Comparison of ENCODE assay signal across 1 cellular context in the genomic region with DNA sequence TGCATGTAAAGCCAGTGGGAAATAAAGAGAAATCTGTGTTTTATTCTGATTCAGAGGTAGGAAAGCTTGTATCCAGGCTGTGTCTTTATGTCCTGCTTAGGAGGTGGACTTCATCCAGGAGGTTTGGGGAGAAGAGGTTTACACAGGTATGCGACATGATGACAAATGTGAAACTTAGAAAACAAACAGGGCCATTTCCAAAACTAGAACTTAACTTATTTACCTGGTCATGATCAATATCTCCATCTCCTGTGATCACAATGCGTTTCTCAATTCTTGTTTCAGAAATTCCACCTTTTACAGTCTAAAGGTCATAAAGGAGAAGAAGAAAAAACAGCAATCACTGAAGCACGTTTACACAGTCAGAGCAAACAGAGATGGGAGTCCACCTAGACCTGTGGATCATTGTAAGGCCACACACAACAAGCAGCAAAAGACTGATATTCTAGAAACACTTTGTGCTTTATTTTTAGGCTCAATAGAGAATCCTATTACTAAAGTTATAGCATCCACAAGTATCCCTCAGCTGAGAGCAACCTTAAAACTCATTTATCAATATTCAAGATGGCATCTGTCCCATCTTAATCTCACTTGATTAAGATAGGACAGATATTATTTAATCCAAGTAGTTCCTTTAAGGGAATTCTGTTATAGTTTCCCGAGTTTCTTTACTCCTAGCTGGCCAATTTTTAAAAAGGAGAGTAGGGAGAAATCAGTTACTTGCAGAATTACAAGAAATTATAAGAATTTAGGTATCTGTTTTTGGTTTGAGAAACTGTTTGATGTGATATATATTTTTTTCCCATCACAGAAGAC.
TF ChIP-seq lines count a peak whose summit lies in the region.

No MANE protein-coding gene starts in this region.

TF ChIP-seq in HepG2, 621 proteins besides CTCF, POLR2A, EP300 and RAD21 (continued from another document and continues in another):
- TF ChIP-seq, protein P1, sequence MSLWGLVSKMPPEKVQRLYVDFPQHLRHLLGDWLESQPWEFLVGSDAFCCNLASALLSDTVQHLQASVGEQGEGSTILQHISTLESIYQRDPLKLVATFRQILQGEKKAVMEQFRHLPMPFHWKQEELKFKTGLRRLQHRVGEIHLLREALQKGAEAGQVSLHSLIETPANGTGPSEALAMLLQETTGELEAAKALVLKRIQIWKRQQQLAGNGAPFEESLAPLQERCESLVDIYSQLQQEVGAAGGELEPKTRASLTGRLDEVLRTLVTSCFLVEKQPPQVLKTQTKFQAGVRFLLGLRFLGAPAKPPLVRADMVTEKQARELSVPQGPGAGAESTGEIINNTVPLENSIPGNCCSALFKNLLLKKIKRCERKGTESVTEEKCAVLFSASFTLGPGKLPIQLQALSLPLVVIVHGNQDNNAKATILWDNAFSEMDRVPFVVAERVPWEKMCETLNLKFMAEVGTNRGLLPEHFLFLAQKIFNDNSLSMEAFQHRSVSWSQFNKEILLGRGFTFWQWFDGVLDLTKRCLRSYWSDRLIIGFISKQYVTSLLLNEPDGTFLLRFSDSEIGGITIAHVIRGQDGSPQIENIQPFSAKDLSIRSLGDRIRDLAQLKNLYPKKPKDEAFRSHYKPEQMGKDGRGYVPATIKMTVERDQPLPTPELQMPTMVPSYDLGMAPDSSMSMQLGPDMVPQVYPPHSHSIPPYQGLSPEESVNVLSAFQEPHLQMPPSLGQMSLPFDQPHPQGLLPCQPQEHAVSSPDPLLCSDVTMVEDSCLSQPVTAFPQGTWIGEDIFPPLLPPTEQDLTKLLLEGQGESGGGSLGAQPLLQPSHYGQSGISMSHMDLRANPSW (CRISPR knock-in tag; IDR thresholded peaks at IDR 0.05; ENCODE audit: borderline replicate concordance) = peak; percentile 98
- TF ChIP-seq TBP (CRISPR knock-in tag; IDR thresholded peaks at IDR 0.05) = no peak
- no peak for TF ChIP-seq KLF15 (CRISPR knock-in tag; IDR thresholded peaks at IDR 0.05; ENCODE audit: borderline replicate concordance)
- TF ChIP-seq HNRNPH1 (optimal IDR thresholded peaks at IDR 0.05; ENCODE audit: low read depth, low read length) = no peak
- peak; percentile 62; the same call in 1 of the 2 replicates for TF ChIP-seq ZNF460 (CRISPR knock-in tag; IDR thresholded peaks at IDR 0.05; ENCODE audit: borderline replicate concordance)
- TF ChIP-seq GATAD1 (CRISPR knock-in tag; IDR thresholded peaks at IDR 0.05) = peak; percentile 69
- peak; percentile 54 for TF ChIP-seq ZNF703 (CRISPR knock-in tag; IDR thresholded peaks at IDR 0.05; ENCODE audit: borderline replicate concordance)
- TF ChIP-seq NCOA1 (CRISPR knock-in tag; IDR thresholded peaks at IDR 0.05) = peak; percentile 98; the same call in 1 of the 2 replicates
- TF ChIP-seq BRCA1 (CRISPR knock-in tag; IDR thresholded peaks at IDR 0.05) = 0 out of 2 replicates have a peak, but pooled peaks have one; percentile 75
- no peak for TF ChIP-seq ZNF274 (CRISPR knock-in tag; IDR thresholded peaks at IDR 0.05)
- TF ChIP-seq SAFB2 (CRISPR knock-in tag; IDR thresholded peaks at IDR 0.05; ENCODE audit: borderline replicate concordance, low read depth) = no peak
- TF ChIP-seq ZFP41 (CRISPR knock-in tag; IDR thresholded peaks at IDR 0.05; ENCODE audit: borderline replicate concordance) = no peak
- TF ChIP-seq, protein P2, sequence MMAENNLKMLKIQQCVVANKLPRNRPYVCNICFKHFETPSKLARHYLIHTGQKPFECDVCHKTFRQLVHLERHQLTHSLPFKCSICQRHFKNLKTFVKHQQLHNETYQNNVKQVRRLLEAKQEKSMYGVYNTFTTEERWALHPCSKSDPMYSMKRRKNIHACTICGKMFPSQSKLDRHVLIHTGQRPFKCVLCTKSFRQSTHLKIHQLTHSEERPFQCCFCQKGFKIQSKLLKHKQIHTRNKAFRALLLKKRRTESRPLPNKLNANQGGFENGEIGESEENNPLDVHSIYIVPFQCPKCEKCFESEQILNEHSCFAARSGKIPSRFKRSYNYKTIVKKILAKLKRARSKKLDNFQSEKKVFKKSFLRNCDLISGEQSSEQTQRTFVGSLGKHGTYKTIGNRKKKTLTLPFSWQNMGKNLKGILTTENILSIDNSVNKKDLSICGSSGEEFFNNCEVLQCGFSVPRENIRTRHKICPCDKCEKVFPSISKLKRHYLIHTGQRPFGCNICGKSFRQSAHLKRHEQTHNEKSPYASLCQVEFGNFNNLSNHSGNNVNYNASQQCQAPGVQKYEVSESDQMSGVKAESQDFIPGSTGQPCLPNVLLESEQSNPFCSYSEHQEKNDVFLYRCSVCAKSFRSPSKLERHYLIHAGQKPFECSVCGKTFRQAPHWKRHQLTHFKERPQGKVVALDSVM (CRISPR knock-in tag; IDR thresholded peaks at IDR 0.05) = 0 out of 2 replicates have a peak, but pooled peaks have one; percentile 51
- TF ChIP-seq, protein P3, sequence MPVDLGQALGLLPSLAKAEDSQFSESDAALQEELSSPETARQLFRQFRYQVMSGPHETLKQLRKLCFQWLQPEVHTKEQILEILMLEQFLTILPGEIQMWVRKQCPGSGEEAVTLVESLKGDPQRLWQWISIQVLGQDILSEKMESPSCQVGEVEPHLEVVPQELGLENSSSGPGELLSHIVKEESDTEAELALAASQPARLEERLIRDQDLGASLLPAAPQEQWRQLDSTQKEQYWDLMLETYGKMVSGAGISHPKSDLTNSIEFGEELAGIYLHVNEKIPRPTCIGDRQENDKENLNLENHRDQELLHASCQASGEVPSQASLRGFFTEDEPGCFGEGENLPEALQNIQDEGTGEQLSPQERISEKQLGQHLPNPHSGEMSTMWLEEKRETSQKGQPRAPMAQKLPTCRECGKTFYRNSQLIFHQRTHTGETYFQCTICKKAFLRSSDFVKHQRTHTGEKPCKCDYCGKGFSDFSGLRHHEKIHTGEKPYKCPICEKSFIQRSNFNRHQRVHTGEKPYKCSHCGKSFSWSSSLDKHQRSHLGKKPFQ (CRISPR knock-in tag; IDR thresholded peaks at IDR 0.05; ENCODE audit: insufficient replicate concordance) = no peak
- TF ChIP-seq, protein P4, sequence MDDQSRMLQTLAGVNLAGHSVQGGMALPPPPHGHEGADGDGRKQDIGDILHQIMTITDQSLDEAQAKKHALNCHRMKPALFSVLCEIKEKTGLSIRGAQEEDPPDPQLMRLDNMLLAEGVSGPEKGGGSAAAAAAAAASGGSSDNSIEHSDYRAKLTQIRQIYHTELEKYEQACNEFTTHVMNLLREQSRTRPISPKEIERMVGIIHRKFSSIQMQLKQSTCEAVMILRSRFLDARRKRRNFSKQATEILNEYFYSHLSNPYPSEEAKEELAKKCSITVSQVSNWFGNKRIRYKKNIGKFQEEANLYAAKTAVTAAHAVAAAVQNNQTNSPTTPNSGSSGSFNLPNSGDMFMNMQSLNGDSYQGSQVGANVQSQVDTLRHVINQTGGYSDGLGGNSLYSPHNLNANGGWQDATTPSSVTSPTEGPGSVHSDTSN (CRISPR knock-in tag; IDR thresholded peaks at IDR 0.05; ENCODE audit: borderline replicate concordance) = no peak
- no peak for TF ChIP-seq ZNF776 (CRISPR knock-in tag; IDR thresholded peaks at IDR 0.05)
- TF ChIP-seq POLR2AphosphoS5 (IDR thresholded peaks at IDR 0.05; ENCODE audit: low read depth, low read length) = 0 out of 2 replicates have a peak, but pooled peaks have one; percentile 36
- no peak for TF ChIP-seq SRY (CRISPR knock-in tag; IDR thresholded peaks at IDR 0.05)
- TF ChIP-seq, protein P5, sequence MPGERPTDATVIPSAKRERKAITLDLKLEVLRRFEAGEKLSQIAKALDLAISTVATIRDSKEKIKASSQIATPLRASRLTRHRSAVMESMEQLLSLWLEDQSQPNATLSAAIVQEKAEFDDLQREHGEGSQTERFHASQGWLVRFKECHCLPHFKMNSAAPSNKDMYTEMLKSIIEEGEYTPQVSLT (CRISPR knock-in tag; IDR thresholded peaks at IDR 0.05; ENCODE audit: borderline replicate concordance, low read depth) = no peak
- peak; percentile 96 for TF ChIP-seq FOXA1 (IDR thresholded peaks at IDR 0.05)
- TF ChIP-seq FOXA1 (CRISPR knock-in tag; IDR thresholded peaks at IDR 0.05) = peak; percentile 96
- TF ChIP-seq KLF9 (CRISPR knock-in tag; IDR thresholded peaks at IDR 0.05; ENCODE audit: low read depth) = peak; percentile 73; the same call in 1 of the 2 replicates
- TF ChIP-seq PHB2 (IDR thresholded peaks at IDR 0.05; ENCODE audit: partially characterized antibody) = no peak
- no peak for TF ChIP-seq TBL1XR1 (IDR thresholded peaks at IDR 0.05; ENCODE audit: borderline replicate concordance, low read length, partially characterized antibody)
- TF ChIP-seq ZFP37 (CRISPR knock-in tag; IDR thresholded peaks at IDR 0.05; ENCODE audit: borderline replicate concordance) = no peak
- TF ChIP-seq, protein P6, sequence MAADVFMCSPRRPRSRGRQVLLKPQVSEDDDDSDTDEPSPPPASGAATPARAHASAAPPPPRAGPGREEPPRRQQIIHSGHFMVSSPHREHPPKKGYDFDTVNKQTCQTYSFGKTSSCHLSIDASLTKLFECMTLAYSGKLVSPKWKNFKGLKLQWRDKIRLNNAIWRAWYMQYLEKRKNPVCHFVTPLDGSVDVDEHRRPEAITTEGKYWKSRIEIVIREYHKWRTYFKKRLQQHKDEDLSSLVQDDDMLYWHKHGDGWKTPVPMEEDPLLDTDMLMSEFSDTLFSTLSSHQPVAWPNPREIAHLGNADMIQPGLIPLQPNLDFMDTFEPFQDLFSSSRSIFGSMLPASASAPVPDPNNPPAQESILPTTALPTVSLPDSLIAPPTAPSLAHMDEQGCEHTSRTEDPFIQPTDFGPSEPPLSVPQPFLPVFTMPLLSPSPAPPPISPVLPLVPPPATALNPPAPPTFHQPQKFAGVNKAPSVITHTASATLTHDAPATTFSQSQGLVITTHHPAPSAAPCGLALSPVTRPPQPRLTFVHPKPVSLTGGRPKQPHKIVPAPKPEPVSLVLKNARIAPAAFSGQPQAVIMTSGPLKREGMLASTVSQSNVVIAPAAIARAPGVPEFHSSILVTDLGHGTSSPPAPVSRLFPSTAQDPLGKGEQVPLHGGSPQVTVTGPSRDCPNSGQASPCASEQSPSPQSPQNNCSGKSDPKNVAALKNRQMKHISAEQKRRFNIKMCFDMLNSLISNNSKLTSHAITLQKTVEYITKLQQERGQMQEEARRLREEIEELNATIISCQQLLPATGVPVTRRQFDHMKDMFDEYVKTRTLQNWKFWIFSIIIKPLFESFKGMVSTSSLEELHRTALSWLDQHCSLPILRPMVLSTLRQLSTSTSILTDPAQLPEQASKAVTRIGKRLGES (CRISPR knock-in tag; IDR thresholded peaks at IDR 0.05; ENCODE audit: borderline replicate concordance) = no peak
- no peak; the same call in 1 of the 2 replicates for TF ChIP-seq ZNF605 (CRISPR knock-in tag; IDR thresholded peaks at IDR 0.05)
- peak; percentile 99 for TF ChIP-seq DPF2 (CRISPR knock-in tag; IDR thresholded peaks at IDR 0.05; ENCODE audit: borderline replicate concordance, low read depth)
- TF ChIP-seq MXI1 (IDR thresholded peaks at IDR 0.05; ENCODE audit: borderline replicate concordance, low read depth, low read length) = peak; percentile 16; the same call in 1 of the 3 replicates
- TF ChIP-seq PHF5A (CRISPR knock-in tag; IDR thresholded peaks at IDR 0.05; ENCODE audit: low read depth, unreplicated experiment) = peak; percentile 70
- no peak for TF ChIP-seq ZNF672 (CRISPR knock-in tag; IDR thresholded peaks at IDR 0.05)
- TF ChIP-seq ZSCAN9 (CRISPR knock-in tag; IDR thresholded peaks at IDR 0.05; ENCODE audit: borderline replicate concordance) = peak; percentile 98
- no peak for TF ChIP-seq MTF2 (CRISPR knock-in tag; IDR thresholded peaks at IDR 0.05; ENCODE audit: borderline replicate concordance)
- no peak for TF ChIP-seq ZFP36L2 (CRISPR knock-in tag; IDR thresholded peaks at IDR 0.05)
- TF ChIP-seq, protein P7, sequence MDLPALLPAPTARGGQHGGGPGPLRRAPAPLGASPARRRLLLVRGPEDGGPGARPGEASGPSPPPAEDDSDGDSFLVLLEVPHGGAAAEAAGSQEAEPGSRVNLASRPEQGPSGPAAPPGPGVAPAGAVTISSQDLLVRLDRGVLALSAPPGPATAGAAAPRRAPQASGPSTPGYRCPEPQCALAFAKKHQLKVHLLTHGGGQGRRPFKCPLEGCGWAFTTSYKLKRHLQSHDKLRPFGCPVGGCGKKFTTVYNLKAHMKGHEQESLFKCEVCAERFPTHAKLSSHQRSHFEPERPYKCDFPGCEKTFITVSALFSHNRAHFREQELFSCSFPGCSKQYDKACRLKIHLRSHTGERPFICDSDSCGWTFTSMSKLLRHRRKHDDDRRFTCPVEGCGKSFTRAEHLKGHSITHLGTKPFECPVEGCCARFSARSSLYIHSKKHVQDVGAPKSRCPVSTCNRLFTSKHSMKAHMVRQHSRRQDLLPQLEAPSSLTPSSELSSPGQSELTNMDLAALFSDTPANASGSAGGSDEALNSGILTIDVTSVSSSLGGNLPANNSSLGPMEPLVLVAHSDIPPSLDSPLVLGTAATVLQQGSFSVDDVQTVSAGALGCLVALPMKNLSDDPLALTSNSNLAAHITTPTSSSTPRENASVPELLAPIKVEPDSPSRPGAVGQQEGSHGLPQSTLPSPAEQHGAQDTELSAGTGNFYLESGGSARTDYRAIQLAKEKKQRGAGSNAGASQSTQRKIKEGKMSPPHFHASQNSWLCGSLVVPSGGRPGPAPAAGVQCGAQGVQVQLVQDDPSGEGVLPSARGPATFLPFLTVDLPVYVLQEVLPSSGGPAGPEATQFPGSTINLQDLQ (CRISPR knock-in tag; IDR thresholded peaks at IDR 0.05) = no peak
- peak; percentile 57; the same call in 1 of the 2 replicates for TF ChIP-seq KDM5A (IDR thresholded peaks at IDR 0.05; ENCODE audit: borderline replicate concordance, low read length)
- TF ChIP-seq, protein P8, sequence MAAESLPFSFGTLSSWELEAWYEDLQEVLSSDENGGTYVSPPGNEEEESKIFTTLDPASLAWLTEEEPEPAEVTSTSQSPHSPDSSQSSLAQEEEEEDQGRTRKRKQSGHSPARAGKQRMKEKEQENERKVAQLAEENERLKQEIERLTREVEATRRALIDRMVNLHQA (CRISPR knock-in tag; IDR thresholded peaks at IDR 0.05) = peak; percentile 81; the same call in 1 of the 2 replicates
- no peak for TF ChIP-seq NONO (IDR thresholded peaks at IDR 0.05)
- peak; percentile 93 for TF ChIP-seq NONO (CRISPR knock-in tag; conservative IDR thresholded peaks at IDR 0.05)
- TF ChIP-seq, protein P9, sequence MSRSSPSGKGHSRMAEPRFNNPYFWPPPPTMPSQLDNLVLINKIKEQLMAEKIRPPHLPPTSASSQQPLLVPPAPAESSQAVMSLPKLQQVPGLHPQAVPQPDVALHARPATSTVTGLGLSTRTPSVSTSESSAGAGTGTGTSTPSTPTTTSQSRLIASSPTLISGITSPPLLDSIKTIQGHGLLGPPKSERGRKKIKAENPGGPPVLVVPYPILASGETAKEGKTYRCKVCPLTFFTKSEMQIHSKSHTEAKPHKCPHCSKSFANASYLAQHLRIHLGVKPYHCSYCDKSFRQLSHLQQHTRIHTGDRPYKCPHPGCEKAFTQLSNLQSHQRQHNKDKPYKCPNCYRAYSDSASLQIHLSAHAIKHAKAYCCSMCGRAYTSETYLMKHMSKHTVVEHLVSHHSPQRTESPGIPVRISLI (CRISPR knock-in tag; IDR thresholded peaks at IDR 0.05; ENCODE audit: borderline replicate concordance) = peak; percentile 98
- peak; percentile 96 for TF ChIP-seq PPARG (CRISPR knock-in tag; conservative IDR thresholded peaks at IDR 0.05)
- TF ChIP-seq TOE1 (CRISPR knock-in tag; IDR thresholded peaks at IDR 0.05) = peak; percentile 92; the same call in 1 of the 2 replicates
- no peak; the same call in 1 of the 2 replicates for TF ChIP-seq ZBTB3 (CRISPR knock-in tag; IDR thresholded peaks at IDR 0.05; ENCODE audit: borderline replicate concordance, low read depth)
- 0 out of 2 replicates have a peak, but pooled peaks have one; percentile 76 for TF ChIP-seq RELA (CRISPR knock-in tag; IDR thresholded peaks at IDR 0.05)
- no peak; the same call in 1 of the 2 replicates for TF ChIP-seq AHR (CRISPR knock-in tag; IDR thresholded peaks at IDR 0.05)
- TF ChIP-seq KAT8 (CRISPR knock-in tag; IDR thresholded peaks at IDR 0.05) = peak; percentile 90
- no peak for TF ChIP-seq MTA3 (CRISPR knock-in tag; IDR thresholded peaks at IDR 0.05)
